ENCODE assay signal across 8 cellular contexts in the genomic region with DNA sequence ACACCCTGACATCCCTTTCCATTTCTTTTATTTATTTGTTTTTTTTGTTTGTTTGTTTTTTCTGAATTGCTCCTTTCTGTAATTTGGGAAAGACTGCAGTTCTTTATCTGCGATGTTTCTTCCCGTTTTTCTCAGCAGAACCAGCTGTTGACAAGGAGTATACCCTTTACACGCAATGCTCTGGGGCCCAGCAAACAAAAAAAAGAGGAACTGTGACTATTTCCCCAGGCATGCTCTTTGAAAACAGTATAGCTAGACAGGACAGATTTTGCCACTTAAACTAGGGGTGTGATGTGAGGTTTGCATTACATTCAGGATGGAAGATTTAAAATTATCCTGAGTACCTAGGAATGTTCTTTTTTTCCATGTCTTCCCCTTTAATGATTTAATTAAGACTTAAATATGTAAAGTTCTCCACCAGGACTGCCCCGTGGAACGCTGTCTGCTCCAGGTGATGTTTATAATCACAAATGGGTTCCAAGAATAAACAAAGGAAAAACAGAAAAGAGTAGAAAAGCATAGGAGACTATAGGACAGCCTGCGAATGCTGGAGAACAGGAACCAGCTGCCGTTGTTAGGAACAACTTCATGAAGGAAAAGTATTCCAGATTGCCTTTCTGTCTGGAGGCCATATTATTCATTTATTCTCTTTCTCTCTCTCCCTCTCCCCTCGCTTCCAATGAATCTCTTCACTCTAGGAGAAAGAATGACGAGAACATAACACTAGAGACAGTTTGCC. TPM values are rescaled to one million over a fixed set of nuclear protein-coding genes. Genes with fewer than 3 reads are reported as not detected.
A peak's percentile ranks its signal among the peaks of the same experiment; 100 is the strongest.
DNase-seq lines count a peak whose midpoint lies in the region; ATAC-seq, FAIRE-seq and TF ChIP-seq lines count a peak whose summit lies in the region.

No MANE protein-coding gene starts in this region.

- TF ChIP-seq POLR2A in H54 (IDR thresholded peaks at IDR 0.05; ENCODE audit: low read depth, low read length) (no peak), lower leg skin (IDR thresholded peaks at IDR 0.05) (no peak)

- no peak for FAIRE-seq in H54 (lab: Jason Lieb, UNC)

- peaks cover 58 to 97% of the 10 kb centered on the region in 2 donors for H3K4me1 ChIP-seq in naive thymus-derived CD4-positive, alpha-beta T cell (ENCODE audit: control insufficient read depth in 2 of 2, insufficient read depth in 2 of 2, low read length in 2 of 2)

- no peaks in the 10 kb centered on the region for H3K9me3 ChIP-seq in naive thymus-derived CD4-positive, alpha-beta T cell (ENCODE audit: control insufficient read depth in 2 of 3, low read length in 3 of 3)

- no peak for TF ChIP-seq CTCF in lower leg skin (IDR thresholded peaks at IDR 0.05)

- peaks cover 99% of the 10 kb centered on the region for H3K4me1 Mint-ChIP-seq in activated naive CD4-positive, alpha-beta T cell treated with anti-CD3 and anti-CD28 coated beads for 36 hours (ENCODE audit: low read depth)
- H3K4me1 Mint-ChIP-seq in naive thymus-derived CD4-positive, alpha-beta T cell = peaks cover 67 to 100% (median 96%) of the 10 kb centered on the region in 7 donors

- peak; percentile 74 for ATAC-seq in HG03175 (IDR thresholded peaks at IDR 0.05; ENCODE audit: unreplicated experiment)
- no peak for ATAC-seq in activated naive CD4-positive, alpha-beta T cell treated with anti-CD3 and anti-CD28 coated beads, Interleukin-2, amount 50 U/mL, for 72 hours
- peak; percentile 32 for ATAC-seq in naive thymus-derived CD4-positive, alpha-beta T cell

- CTCF ChIA-PET in activated naive CD4-positive, alpha-beta T cell treated with anti-CD3 and anti-CD28 coated beads for 36 hours (lab: Charles Lee) = interaction anchor here (0.8 to 1.9 kb wide), 2 partner anchors 22 to 44 kb away, joined by 3 to 6 read pairs; no protein-coding TSS in a partner anchor
- CTCF ChIA-PET in naive thymus-derived CD4-positive, alpha-beta T cell (lab: Charles Lee) = no interaction called here

- intact Hi-C loops in activated naive CD4-positive, alpha-beta T cell treated with anti-CD3 and anti-CD28 coated beads for 36 hours (cut with micrococcal nuclease) = loop anchor here (10.0 kb wide), 1 partner anchor 565 kb away; no protein-coding TSS in a partner anchor
- intact Hi-C loops in naive thymus-derived CD4-positive, alpha-beta T cell (cut with micrococcal nuclease) = no loop called here
- intact Hi-C loops in lower leg skin (cut with DNase I; ENCODE audit: low total_unique reads) = no loop called here

- peaks cover 0 to 73% (median 30%) of the 10 kb centered on the region in 3 experiments for H3K36me3 ChIP-seq in naive thymus-derived CD4-positive, alpha-beta T cell (ENCODE audit: control insufficient read depth in 2 of 3, insufficient read depth in 3 of 3, low read length in 3 of 3)

- H3K27ac ChIP-seq in naive thymus-derived CD4-positive, alpha-beta T cell (ENCODE audit: low read depth, low read length) = peak overlapping the region; percentile 57

- H3K27me3 Mint-ChIP-seq in activated naive CD4-positive, alpha-beta T cell treated with anti-CD3 and anti-CD28 coated beads for 36 hours (ENCODE audit: low read depth) = no peaks in the 10 kb centered on the region
- H3K27me3 Mint-ChIP-seq in naive thymus-derived CD4-positive, alpha-beta T cell = no peaks in the 10 kb centered on the region

- H3K27me3 ChIP-seq in naive thymus-derived CD4-positive, alpha-beta T cell (ENCODE audit: control insufficient read depth in 2 of 2, insufficient read depth in 2 of 2, low read length in 2 of 2) = no peaks in the 10 kb centered on the region

- 70 to 73% methylated on average over 9 of the region's 9 CpGs for WGBS in lower leg skin, 2 donors

- POLR2A ChIA-PET in naive thymus-derived CD4-positive, alpha-beta T cell (lab: Charles Lee) = interaction anchor here (1.1 to 33.4 kb wide), 6 partner anchors 9 to 36 kb away, joined by 3 to 853 read pairs (median 4); partner anchors contain the start of gene TGFBR2

- no peak for DNase-seq in activated naive CD4-positive, alpha-beta T cell treated with anti-CD3 and anti-CD28 coated beads for 36 hours
- no peak for DNase-seq in activated naive CD4-positive, alpha-beta T cell treated with Interleukin-2 at 50 U/mL for 16 hours
- DNase-seq in activated naive CD4-positive, alpha-beta T cell treated with anti-CD3 and anti-CD28 coated beads, Interleukin-2, amount 50 U/mL, for 72 hours (ENCODE audit: low spot score in 2 of 2) = no peak
- DNase-seq in naive thymus-derived CD4-positive, alpha-beta T cell = no peak
- DNase-seq in H54 (ENCODE audit: insufficient read length, low spot score) = no peak
- no peak for DNase-seq in DMS53 (lab: John Stamatoyannopoulos, UW)
- DNase-seq in lower leg skin (ENCODE audit: low spot score in 2 of 2) = no peak

- no peaks in the 10 kb centered on the region for H3K9me3 Mint-ChIP-seq in activated naive CD4-positive, alpha-beta T cell treated with anti-CD3 and anti-CD28 coated beads for 36 hours
- peaks cover 0 to 4% of the 10 kb centered on the region in 2 donors for H3K9me3 Mint-ChIP-seq in activated naive CD4-positive, alpha-beta T cell treated with anti-CD3 and anti-CD28 coated beads, Interleukin-2, amount 50 U/mL, for 72 hours
- peaks cover 0 to 2% (median 0%) of the 10 kb centered on the region in 11 donors for H3K9me3 Mint-ChIP-seq in naive thymus-derived CD4-positive, alpha-beta T cell

- peak overlapping the region; percentile 97 for H3K27ac Mint-ChIP-seq in activated naive CD4-positive, alpha-beta T cell treated with anti-CD3 and anti-CD28 coated beads for 36 hours
- H3K27ac Mint-ChIP-seq in activated naive CD4-positive, alpha-beta T cell treated with anti-CD3 and anti-CD28 coated beads, Interleukin-2, amount 50 U/mL, for 72 hours = peak overlapping the region; percentile 64 to 94
- peak overlapping the region; percentile 45 to 99 (median 97) for H3K27ac Mint-ChIP-seq in naive thymus-derived CD4-positive, alpha-beta T cell

- peaks cover 95% of the 10 kb centered on the region for H3K36me3 Mint-ChIP-seq in activated naive CD4-positive, alpha-beta T cell treated with anti-CD3 and anti-CD28 coated beads for 36 hours (ENCODE audit: low read depth)
- peaks cover 62 to 77% of the 10 kb centered on the region in 2 donors for H3K36me3 Mint-ChIP-seq in activated naive CD4-positive, alpha-beta T cell treated with anti-CD3 and anti-CD28 coated beads, Interleukin-2, amount 50 U/mL, for 72 hours
- peaks cover 39 to 86% (median 79%) of the 10 kb centered on the region in 5 donors for H3K36me3 Mint-ChIP-seq in naive thymus-derived CD4-positive, alpha-beta T cell

- H3K4me3 ChIP-seq in naive thymus-derived CD4-positive, alpha-beta T cell (ENCODE audit: low read length) = no peak overlapping the region
- no peak overlapping the region for H3K4me3 ChIP-seq in lower leg skin (ENCODE audit: low read depth, poor library complexity, severe bottlenecking)

- no peak overlapping the region for H3K4me3 Mint-ChIP-seq in activated naive CD4-positive, alpha-beta T cell treated with anti-CD3 and anti-CD28 coated beads for 36 hours
- H3K4me3 Mint-ChIP-seq in naive thymus-derived CD4-positive, alpha-beta T cell = peak overlapping the region in 8 of 10 donors; percentile 29 to 88 (median 65)

RNA-seq across cellular contexts. Expression of gene TGFBR2, which starts 43.3 kb away (rescaled TPM):
- total RNA-seq in activated naive CD4-positive, alpha-beta T cell treated with anti-CD3 and anti-CD28 coated beads for 36 hours = 10 to 100 TPM; 57.8 to 58.1 TPM
- total RNA-seq in activated naive CD4-positive, alpha-beta T cell treated with anti-CD3 and anti-CD28 coated beads, Interleukin-2, amount 50 U/mL, for 72 hours = 10 to 100 TPM; 45.0 to 74.1 TPM
- 100 to 1,000 TPM in 4 of 5 experiments, 10 to 100 TPM in 1; 63.0 to 171 (median 155) TPM for total RNA-seq in naive thymus-derived CD4-positive, alpha-beta T cell
- polyA plus RNA-seq in naive thymus-derived CD4-positive, alpha-beta T cell = 100 to 1,000 TPM; 150 to 263 TPM
- 100 to 1,000 TPM in 1 of 4 donors, 10 to 100 TPM in 3; 57.8 to 109 (median 71.4) TPM for total RNA-seq in lower leg skin

Comparison
In these comparisons a context has a peak if more than half of its experiments do, and no peak if none do; other contexts are left out.
1. ATAC-seq: peak in HG03175 (single experiment) and naive thymus-derived CD4-positive, alpha-beta T cell (single experiment); none in activated naive CD4-positive, alpha-beta T cell treated with anti-CD3 and anti-CD28 coated beads, Interleukin-2, amount 50 U/mL, for 72 hours (0 of 2).
2. Peak in every context shown above with its lines, with median percentiles within 50 percentile points of each other: H3K27ac Mint-ChIP-seq.